Comparison of ENCODE assay signal across 1 cellular context in the genomic region with DNA sequence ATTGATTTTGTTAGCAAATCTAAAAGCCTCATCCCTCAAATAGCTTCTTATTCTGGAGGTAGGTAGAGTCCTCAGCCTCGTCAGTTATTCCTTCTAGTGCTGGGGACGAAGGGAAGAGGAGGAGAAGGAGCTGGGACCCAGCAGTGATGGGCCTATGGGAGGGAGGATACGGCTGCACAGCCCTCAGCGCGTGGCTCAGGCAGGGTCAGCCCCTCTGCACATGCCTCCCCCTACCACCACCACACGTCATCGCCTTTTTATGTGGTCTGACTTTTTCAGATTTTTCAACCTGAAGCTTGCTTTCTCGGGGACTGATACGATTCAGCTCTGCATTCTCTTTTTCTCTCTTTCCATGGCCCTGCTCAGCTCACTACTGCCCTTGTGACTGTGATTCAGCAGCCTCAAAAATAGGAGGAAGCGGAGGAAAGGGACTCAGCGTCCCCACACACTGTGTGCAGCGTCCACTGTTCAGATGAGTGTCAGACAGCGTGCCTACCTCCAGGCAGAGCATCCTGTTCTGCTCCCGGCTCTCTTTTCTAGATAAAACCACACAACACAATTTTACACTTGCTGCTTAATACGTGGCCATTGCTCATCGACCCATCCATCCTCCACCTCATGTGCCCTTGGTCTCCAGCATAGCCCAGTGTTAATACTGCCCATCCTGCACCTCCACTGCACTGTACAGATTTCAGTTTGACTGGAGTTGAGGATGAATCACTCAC.
TF ChIP-seq lines count a peak whose summit lies in the region.

No MANE protein-coding gene starts in this region.

TF ChIP-seq in K562, 482 proteins besides CTCF, POLR2A, EP300 and RAD21 (continued from another document):
- TF ChIP-seq, protein P1, sequence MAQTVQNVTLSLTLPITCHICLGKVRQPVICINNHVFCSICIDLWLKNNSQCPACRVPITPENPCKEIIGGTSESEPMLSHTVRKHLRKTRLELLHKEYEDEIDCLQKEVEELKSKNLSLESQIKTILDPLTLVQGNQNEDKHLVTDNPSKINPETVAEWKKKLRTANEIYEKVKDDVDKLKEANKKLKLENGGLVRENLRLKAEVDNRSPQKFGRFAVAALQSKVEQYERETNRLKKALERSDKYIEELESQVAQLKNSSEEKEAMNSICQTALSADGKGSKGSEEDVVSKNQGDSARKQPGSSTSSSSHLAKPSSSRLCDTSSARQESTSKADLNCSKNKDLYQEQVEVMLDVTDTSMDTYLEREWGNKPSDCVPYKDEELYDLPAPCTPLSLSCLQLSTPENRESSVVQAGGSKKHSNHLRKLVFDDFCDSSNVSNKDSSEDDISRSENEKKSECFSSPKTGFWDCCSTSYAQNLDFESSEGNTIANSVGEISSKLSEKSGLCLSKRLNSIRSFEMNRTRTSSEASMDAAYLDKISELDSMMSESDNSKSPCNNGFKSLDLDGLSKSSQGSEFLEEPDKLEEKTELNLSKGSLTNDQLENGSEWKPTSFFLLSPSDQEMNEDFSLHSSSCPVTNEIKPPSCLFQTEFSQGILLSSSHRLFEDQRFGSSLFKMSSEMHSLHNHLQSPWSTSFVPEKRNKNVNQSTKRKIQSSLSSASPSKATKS (CRISPR knock-in tag; IDR thresholded peaks at IDR 0.05): no peak
- no peak for TF ChIP-seq ZNF311 (CRISPR knock-in tag; IDR thresholded peaks at IDR 0.05)
- TF ChIP-seq, protein P2, sequence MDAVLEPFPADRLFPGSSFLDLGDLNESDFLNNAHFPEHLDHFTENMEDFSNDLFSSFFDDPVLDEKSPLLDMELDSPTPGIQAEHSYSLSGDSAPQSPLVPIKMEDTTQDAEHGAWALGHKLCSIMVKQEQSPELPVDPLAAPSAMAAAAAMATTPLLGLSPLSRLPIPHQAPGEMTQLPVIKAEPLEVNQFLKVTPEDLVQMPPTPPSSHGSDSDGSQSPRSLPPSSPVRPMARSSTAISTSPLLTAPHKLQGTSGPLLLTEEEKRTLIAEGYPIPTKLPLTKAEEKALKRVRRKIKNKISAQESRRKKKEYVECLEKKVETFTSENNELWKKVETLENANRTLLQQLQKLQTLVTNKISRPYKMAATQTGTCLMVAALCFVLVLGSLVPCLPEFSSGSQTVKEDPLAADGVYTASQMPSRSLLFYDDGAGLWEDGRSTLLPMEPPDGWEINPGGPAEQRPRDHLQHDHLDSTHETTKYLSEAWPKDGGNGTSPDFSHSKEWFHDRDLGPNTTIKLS (IDR thresholded peaks at IDR 0.05; ENCODE audit: borderline replicate concordance, low read depth): no peak
- no peak for TF ChIP-seq BRF1 (IDR thresholded peaks at IDR 0.05; ENCODE audit: borderline replicate concordance, extremely low read depth, insufficient read length)
- TF ChIP-seq PTRF (tag; IDR thresholded peaks at IDR 0.05): no peak
- TF ChIP-seq PHF8 (IDR thresholded peaks at IDR 0.05; ENCODE audit: borderline replicate concordance, low read length): no peak
- TF ChIP-seq, protein P3, sequence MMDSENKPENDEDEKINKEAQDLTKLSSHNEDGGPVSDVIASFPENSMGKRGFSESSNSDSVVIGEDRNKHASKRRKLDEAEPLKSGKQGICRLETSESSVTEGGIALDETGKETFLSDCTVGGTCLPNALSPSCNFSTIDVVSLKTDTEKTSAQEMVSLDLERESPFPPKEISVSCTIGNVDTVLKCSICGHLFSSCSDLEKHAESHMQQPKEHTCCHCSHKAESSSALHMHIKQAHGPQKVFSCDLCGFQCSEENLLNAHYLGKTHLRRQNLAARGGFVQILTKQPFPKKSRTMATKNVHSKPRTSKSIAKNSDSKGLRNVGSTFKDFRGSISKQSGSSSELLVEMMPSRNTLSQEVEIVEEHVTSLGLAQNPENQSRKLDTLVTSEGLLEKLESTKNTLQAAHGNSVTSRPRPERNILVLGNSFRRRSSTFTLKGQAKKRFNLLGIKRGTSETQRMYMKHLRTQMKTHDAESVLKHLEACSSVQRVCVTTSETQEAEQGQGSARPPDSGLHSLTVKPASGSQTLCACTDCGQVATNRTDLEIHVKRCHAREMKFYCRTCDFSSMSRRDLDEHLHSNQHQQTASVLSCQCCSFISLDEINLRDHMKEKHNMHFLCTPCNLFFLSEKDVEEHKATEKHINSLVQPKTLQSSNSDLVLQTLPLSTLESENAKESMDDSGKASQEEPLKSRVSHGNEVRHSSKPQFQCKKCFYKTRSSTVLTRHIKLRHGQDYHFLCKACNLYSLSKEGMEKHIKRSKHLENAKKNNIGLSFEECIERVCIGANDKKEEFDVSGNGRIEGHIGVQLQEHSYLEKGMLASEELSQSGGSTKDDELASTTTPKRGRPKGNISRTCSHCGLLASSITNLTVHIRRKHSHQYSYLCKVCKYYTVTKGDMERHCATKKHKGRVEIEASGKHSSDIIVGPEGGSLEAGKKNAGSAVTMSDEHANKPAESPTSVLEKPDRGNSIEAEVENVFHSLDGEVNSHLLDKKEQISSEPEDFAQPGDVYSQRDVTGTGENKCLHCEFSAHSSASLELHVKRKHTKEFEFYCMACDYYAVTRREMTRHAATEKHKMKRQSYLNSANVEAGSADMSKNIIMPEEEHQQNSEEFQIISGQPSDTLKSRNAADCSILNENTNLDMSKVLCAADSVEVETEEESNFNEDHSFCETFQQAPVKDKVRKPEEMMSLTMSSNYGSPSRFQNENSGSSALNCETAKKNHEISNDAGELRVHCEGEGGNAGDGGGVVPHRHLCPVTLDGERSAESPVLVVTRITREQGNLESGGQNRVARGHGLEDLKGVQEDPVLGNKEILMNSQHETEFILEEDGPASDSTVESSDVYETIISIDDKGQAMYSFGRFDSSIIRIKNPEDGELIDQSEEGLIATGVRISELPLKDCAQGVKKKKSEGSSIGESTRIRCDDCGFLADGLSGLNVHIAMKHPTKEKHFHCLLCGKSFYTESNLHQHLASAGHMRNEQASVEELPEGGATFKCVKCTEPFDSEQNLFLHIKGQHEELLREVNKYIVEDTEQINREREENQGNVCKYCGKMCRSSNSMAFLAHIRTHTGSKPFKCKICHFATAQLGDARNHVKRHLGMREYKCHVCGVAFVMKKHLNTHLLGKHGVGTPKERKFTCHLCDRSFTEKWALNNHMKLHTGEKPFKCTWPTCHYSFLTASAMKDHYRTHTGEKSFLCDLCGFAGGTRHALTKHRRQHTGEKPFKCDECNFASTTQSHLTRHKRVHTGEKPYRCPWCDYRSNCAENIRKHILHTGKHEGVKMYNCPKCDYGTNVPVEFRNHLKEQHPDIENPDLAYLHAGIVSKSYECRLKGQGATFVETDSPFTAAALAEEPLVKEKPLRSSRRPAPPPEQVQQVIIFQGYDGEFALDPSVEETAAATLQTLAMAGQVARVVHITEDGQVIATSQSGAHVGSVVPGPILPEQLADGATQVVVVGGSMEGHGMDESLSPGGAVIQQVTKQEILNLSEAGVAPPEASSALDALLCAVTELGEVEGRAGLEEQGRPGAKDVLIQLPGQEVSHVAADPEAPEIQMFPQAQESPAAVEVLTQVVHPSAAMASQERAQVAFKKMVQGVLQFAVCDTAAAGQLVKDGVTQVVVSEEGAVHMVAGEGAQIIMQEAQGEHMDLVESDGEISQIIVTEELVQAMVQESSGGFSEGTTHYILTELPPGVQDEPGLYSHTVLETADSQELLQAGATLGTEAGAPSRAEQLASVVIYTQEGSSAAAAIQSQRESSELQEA (IDR thresholded peaks at IDR 0.05; ENCODE audit: low read depth): no peak
- TF ChIP-seq, protein P4, sequence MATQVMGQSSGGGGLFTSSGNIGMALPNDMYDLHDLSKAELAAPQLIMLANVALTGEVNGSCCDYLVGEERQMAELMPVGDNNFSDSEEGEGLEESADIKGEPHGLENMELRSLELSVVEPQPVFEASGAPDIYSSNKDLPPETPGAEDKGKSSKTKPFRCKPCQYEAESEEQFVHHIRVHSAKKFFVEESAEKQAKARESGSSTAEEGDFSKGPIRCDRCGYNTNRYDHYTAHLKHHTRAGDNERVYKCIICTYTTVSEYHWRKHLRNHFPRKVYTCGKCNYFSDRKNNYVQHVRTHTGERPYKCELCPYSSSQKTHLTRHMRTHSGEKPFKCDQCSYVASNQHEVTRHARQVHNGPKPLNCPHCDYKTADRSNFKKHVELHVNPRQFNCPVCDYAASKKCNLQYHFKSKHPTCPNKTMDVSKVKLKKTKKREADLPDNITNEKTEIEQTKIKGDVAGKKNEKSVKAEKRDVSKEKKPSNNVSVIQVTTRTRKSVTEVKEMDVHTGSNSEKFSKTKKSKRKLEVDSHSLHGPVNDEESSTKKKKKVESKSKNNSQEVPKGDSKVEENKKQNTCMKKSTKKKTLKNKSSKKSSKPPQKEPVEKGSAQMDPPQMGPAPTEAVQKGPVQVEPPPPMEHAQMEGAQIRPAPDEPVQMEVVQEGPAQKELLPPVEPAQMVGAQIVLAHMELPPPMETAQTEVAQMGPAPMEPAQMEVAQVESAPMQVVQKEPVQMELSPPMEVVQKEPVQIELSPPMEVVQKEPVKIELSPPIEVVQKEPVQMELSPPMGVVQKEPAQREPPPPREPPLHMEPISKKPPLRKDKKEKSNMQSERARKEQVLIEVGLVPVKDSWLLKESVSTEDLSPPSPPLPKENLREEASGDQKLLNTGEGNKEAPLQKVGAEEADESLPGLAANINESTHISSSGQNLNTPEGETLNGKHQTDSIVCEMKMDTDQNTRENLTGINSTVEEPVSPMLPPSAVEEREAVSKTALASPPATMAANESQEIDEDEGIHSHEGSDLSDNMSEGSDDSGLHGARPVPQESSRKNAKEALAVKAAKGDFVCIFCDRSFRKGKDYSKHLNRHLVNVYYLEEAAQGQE (CRISPR knock-in tag; IDR thresholded peaks at IDR 0.05; ENCODE audit: low read depth): no peak
- TF ChIP-seq, protein P5, sequence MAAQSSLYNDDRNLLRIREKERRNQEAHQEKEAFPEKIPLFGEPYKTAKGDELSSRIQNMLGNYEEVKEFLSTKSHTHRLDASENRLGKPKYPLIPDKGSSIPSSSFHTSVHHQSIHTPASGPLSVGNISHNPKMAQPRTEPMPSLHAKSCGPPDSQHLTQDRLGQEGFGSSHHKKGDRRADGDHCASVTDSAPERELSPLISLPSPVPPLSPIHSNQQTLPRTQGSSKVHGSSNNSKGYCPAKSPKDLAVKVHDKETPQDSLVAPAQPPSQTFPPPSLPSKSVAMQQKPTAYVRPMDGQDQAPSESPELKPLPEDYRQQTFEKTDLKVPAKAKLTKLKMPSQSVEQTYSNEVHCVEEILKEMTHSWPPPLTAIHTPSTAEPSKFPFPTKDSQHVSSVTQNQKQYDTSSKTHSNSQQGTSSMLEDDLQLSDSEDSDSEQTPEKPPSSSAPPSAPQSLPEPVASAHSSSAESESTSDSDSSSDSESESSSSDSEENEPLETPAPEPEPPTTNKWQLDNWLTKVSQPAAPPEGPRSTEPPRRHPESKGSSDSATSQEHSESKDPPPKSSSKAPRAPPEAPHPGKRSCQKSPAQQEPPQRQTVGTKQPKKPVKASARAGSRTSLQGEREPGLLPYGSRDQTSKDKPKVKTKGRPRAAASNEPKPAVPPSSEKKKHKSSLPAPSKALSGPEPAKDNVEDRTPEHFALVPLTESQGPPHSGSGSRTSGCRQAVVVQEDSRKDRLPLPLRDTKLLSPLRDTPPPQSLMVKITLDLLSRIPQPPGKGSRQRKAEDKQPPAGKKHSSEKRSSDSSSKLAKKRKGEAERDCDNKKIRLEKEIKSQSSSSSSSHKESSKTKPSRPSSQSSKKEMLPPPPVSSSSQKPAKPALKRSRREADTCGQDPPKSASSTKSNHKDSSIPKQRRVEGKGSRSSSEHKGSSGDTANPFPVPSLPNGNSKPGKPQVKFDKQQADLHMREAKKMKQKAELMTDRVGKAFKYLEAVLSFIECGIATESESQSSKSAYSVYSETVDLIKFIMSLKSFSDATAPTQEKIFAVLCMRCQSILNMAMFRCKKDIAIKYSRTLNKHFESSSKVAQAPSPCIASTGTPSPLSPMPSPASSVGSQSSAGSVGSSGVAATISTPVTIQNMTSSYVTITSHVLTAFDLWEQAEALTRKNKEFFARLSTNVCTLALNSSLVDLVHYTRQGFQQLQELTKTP (IDR thresholded peaks at IDR 0.05; ENCODE audit: low read depth in 1 of 2, partially characterized antibody in 2 of 2): no peak
- TF ChIP-seq, protein P6, sequence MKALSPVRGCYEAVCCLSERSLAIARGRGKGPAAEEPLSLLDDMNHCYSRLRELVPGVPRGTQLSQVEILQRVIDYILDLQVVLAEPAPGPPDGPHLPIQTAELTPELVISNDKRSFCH (CRISPR knock-in tag; IDR thresholded peaks at IDR 0.05): no peak
- TF ChIP-seq, protein P6 (tag; IDR thresholded peaks at IDR 0.05): no peak
- no peak for TF ChIP-seq GTF2F1 (IDR thresholded peaks at IDR 0.05; ENCODE audit: low read depth, low read length)
- no peak for TF ChIP-seq ZNF696 (CRISPR knock-in tag; conservative IDR thresholded peaks at IDR 0.05)
- TF ChIP-seq ESRRA (IDR thresholded peaks at IDR 0.05; ENCODE audit: borderline replicate concordance, low read depth): no peak
- TF ChIP-seq, protein P7, sequence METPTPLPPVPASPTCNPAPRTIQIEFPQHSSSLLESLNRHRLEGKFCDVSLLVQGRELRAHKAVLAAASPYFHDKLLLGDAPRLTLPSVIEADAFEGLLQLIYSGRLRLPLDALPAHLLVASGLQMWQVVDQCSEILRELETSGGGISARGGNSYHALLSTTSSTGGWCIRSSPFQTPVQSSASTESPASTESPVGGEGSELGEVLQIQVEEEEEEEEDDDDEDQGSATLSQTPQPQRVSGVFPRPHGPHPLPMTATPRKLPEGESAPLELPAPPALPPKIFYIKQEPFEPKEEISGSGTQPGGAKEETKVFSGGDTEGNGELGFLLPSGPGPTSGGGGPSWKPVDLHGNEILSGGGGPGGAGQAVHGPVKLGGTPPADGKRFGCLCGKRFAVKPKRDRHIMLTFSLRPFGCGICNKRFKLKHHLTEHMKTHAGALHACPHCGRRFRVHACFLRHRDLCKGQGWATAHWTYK (CRISPR knock-in tag; IDR thresholded peaks at IDR 0.05): no peak
- TF ChIP-seq STAG1 (CRISPR knock-in tag; IDR thresholded peaks at IDR 0.05; ENCODE audit: borderline replicate concordance): no peak
- TF ChIP-seq, protein P8, sequence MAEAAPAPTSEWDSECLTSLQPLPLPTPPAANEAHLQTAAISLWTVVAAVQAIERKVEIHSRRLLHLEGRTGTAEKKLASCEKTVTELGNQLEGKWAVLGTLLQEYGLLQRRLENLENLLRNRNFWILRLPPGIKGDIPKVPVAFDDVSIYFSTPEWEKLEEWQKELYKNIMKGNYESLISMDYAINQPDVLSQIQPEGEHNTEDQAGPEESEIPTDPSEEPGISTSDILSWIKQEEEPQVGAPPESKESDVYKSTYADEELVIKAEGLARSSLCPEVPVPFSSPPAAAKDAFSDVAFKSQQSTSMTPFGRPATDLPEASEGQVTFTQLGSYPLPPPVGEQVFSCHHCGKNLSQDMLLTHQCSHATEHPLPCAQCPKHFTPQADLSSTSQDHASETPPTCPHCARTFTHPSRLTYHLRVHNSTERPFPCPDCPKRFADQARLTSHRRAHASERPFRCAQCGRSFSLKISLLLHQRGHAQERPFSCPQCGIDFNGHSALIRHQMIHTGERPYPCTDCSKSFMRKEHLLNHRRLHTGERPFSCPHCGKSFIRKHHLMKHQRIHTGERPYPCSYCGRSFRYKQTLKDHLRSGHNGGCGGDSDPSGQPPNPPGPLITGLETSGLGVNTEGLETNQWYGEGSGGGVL (CRISPR knock-in tag; IDR thresholded peaks at IDR 0.05): no peak
- no peak for TF ChIP-seq TAL1 (IDR thresholded peaks at IDR 0.05)
- no peak for TF ChIP-seq COPS2 (conservative IDR thresholded peaks at IDR 0.05)
- TF ChIP-seq, protein P9, sequence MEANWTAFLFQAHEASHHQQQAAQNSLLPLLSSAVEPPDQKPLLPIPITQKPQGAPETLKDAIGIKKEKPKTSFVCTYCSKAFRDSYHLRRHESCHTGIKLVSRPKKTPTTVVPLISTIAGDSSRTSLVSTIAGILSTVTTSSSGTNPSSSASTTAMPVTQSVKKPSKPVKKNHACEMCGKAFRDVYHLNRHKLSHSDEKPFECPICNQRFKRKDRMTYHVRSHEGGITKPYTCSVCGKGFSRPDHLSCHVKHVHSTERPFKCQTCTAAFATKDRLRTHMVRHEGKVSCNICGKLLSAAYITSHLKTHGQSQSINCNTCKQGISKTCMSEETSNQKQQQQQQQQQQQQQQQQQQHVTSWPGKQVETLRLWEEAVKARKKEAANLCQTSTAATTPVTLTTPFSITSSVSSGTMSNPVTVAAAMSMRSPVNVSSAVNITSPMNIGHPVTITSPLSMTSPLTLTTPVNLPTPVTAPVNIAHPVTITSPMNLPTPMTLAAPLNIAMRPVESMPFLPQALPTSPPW (CRISPR knock-in tag; IDR thresholded peaks at IDR 0.05): no peak
